In genomic region chr11:19511413-19512183, GRCh38 we compare ENCODE assay signal across 8 cellular contexts.
A peak's percentile ranks its signal among the peaks of the same experiment; 100 is the strongest.
DNase-seq lines count a peak whose midpoint lies in the region; ATAC-seq and TF ChIP-seq lines count a peak whose summit lies in the region.

No MANE protein-coding gene starts in this region.

- ATAC-seq in esophagus mucosa (peak; percentile 13), omental fat pad (ENCODE audit: low FRiP score) (peak; percentile 63), GM19395 (IDR thresholded peaks at IDR 0.05; ENCODE audit: unreplicated experiment) (no peak)
- ATAC-seq in stimulated activated naive CD8-positive, alpha-beta T cell treated with anti-CD3 and anti-CD28 coated beads, Interleukin-15, amount 100 ng/mL, for 72 hours = no peak

- no peak overlapping the region for H3K4me3 Mint-ChIP-seq in stimulated activated naive CD8-positive, alpha-beta T cell treated with anti-CD3 and anti-CD28 coated beads, Interleukin-15, amount 100 ng/mL, for 72 hours

- no peaks in the 10 kb centered on the region for H3K4me1 Mint-ChIP-seq in stimulated activated naive CD8-positive, alpha-beta T cell treated with anti-CD3 and anti-CD28 coated beads, Interleukin-15, amount 100 ng/mL, for 72 hours

- peak; percentile 87 for DNase-seq in COLO668 (lab: John Stamatoyannopoulos, UW; ENCODE audit: unreplicated experiment)
- peak; percentile 82 for DNase-seq in NCI-H345 (lab: John Stamatoyannopoulos, UW)
- DNase-seq in omental fat pad (ENCODE audit: low spot score) = no peak
- no peak for DNase-seq in 8988T
- no peak for DNase-seq in T-helper 9 cell
- DNase-seq in stimulated activated naive CD8-positive, alpha-beta T cell treated with anti-CD3 and anti-CD28 coated beads, Interleukin-15, amount 100 ng/mL, for 72 hours = no peak

- peaks cover 40% of the 10 kb centered on the region for H3K27me3 Mint-ChIP-seq in stimulated activated naive CD8-positive, alpha-beta T cell treated with anti-CD3 and anti-CD28 coated beads, Interleukin-15, amount 100 ng/mL, for 72 hours

- H3K27ac Mint-ChIP-seq in stimulated activated naive CD8-positive, alpha-beta T cell treated with anti-CD3 and anti-CD28 coated beads, Interleukin-15, amount 100 ng/mL, for 72 hours = no peak overlapping the region

- no peaks in the 10 kb centered on the region for H3K9me3 Mint-ChIP-seq in stimulated activated naive CD8-positive, alpha-beta T cell treated with anti-CD3 and anti-CD28 coated beads, Interleukin-15, amount 100 ng/mL, for 72 hours

- no peak for TF ChIP-seq CTCF in omental fat pad (IDR thresholded peaks at IDR 0.05)

Comparison
In these comparisons a context has a peak if more than half of its experiments do, and no peak if none do; other contexts are left out.
1. DNase-seq: peak in COLO668 (single experiment) and NCI-H345 (single experiment); none in omental fat pad (single experiment), 8988T (single experiment), T-helper 9 cell (single experiment) and stimulated activated naive CD8-positive, alpha-beta T cell treated with anti-CD3 and anti-CD28 coated beads, Interleukin-15, amount 100 ng/mL, for 72 hours (0 of 2).
2. ATAC-seq: peak in esophagus mucosa (single experiment) and omental fat pad (single experiment); none in GM19395 (single experiment) and stimulated activated naive CD8-positive, alpha-beta T cell treated with anti-CD3 and anti-CD28 coated beads, Interleukin-15, amount 100 ng/mL, for 72 hours (single experiment).